ENCODE assay signal across 8 cellular contexts in the genomic region with DNA sequence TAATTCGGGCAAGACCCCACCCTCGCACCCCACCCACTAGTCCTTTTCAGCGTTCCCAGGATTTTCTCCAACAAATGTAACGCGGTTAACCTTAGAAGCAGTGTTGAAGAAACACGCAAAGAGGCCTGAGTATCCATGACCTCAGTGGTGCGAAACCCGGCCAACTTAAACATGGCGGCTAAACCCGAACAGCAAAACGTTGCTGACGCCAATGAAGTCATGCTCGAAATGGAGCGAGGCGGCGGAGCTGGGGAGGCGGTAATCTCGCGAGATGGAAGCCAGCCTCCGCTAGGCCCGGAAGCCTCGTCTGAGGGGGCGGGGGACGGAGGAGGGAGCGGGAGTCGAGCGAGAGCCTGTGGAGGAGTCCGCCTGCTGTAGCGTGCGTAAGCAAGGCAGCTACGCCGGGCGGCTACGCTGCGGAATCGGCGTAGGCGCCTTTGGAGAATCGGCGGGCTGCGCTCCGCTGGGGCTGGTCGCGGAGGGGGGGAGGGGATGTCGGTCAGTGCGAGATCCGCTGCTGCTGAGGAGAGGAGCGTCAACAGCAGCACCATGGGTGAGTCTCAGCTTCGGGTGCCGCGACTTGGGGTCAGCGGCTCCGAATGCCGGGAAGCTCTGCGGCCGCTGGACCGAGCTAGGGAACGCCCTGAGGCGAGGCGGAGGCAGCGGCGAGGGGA. TPM values are rescaled to one million over a fixed set of nuclear protein-coding genes. Genes with fewer than 3 reads are reported as not detected.
DNase-seq lines count a peak whose midpoint lies in the region; ATAC-seq lines count a peak whose summit lies in the region.

A gene (plus strand): TSS at position 340 of the 674 bp plus-strand sequence. CDS start 153 bp downstream, at position 493.

- peak within 1 kb of the TSS; percentile 97 for H3K27ac ChIP-seq in temporal lobe (ENCODE audit: low read depth, low read length)

- H3K9me3 Mint-ChIP-seq in activated naive CD4-positive, alpha-beta T cell treated with anti-CD3 and anti-CD28 coated beads, Interleukin-2, amount 50 U/mL, for 72 hours = no peaks in the 10 kb centered on the region

- ATAC-seq in HG02610 (IDR thresholded peaks at IDR 0.05; ENCODE audit: unreplicated experiment) = peak; percentile 87
- ATAC-seq in activated naive CD4-positive, alpha-beta T cell treated with anti-CD3 and anti-CD28 coated beads, Interleukin-2, amount 50 U/mL, for 72 hours = peak; percentile 91 to 92

- H3K36me3 Mint-ChIP-seq in activated naive CD4-positive, alpha-beta T cell treated with anti-CD3 and anti-CD28 coated beads, Interleukin-2, amount 50 U/mL, for 72 hours = peaks cover 26 to 32% of the 10 kb centered on the region in 2 donors

- peak within 1 kb of the TSS; percentile 95 to 99 for H3K27ac Mint-ChIP-seq in activated naive CD4-positive, alpha-beta T cell treated with anti-CD3 and anti-CD28 coated beads, Interleukin-2, amount 50 U/mL, for 72 hours

- H3K4me3 ChIP-seq in GM08714 (ENCODE audit: low read length) = peak within 1 kb of the TSS; percentile 87

- DNase-seq in NCI-H1092 treated with DMSO at 0.1 percent for 48 hours (lab: John Stamatoyannopoulos, UW) (peak; percentile 99), SKM-1 (lab: John Stamatoyannopoulos, UW; ENCODE audit: unreplicated experiment) (peak; percentile 91), globus pallidus (ENCODE audit: low spot score) (peak; percentile 100), occipital lobe (lab: John Stamatoyannopoulos, UW) (peak; percentile 99)
- DNase-seq in activated naive CD4-positive, alpha-beta T cell treated with anti-CD3 and anti-CD28 coated beads, Interleukin-2, amount 50 U/mL, for 72 hours (ENCODE audit: low spot score in 2 of 2) = peak; percentile 99

RNA-seq across cellular contexts. Expression of the gene that starts here (rescaled TPM):
- 100 to 1,000 TPM; 198 to 224 TPM for total RNA-seq in activated naive CD4-positive, alpha-beta T cell treated with anti-CD3 and anti-CD28 coated beads, Interleukin-2, amount 50 U/mL, for 72 hours
- 370 TPM for total RNA-seq in occipital lobe
- total RNA-seq in temporal lobe = 210 TPM

Comparison
In these comparisons a context has a peak if more than half of its experiments do, and no peak if none do; other contexts are left out.
1. Peak in every context shown above with its lines: DNase-seq, ATAC-seq, H3K4me3 ChIP-seq and H3K27ac ChIP-seq.